ENCODE assay signal across 8 cellular contexts in the genomic region with DNA sequence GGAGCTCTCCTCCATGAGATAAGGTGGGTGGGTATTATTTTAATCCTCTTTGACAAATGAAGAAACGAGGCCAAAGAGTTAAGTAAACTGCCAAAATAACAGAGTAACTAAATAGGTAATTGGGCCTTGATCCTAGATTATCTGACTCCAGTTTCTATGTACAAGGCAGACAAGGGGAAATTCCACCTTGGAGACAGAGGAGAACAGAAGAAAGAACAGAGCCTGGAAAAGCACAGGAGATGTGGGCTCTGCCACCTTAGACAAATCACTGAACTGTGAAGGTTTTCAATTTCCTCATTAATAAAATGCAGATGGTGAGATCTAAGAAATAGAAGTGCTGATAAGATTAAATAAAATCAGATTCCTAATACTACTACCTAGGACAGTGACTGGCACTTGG.
"Had no signal": no experiment of that assay in that cellular context is flagged by ENCODE, and none has a peak within 500 bp of the region (broad histone marks: within the 10 kb centered on the region; RNA-seq: fewer than 3 reads in every experiment).

No MANE protein-coding gene starts in this region.

- H3K27ac Mint-ChIP-seq: IgD-negative memory B cell had no signal

- H3K36me3 Mint-ChIP-seq: IgD-negative memory B cell had no signal

- H3K4me3 Mint-ChIP-seq: IgD-negative memory B cell had no signal

- DNase-seq: H7, KBM-7 had no signal

- H3K4me2 ChIP-seq: KMS-11 had no signal

- ATAC-seq: HCT116, HepG2 had no signal

- FAIRE-seq: HepG2 had no signal

- H3K27ac ChIP-seq: HL-60, KMS-11 had no signal

- H3K36me3 ChIP-seq: HAP-1 had no signal

- H3K4me3 ChIP-seq: HAP-1 had no signal

- H3K9ac ChIP-seq: KMS-11 had no signal
